24 cellular contexts compared by ENCODE assay signal in genomic region chr5:92081958-92082712, GRCh38.
DNase-seq lines count a peak whose midpoint lies in the region; ATAC-seq and TF ChIP-seq lines count a peak whose summit lies in the region.
"Had no signal": no experiment of that assay in that cellular context is flagged by ENCODE, and none has a peak within 500 bp of the region (broad histone marks: within the 10 kb centered on the region; RNA-seq: fewer than 3 reads in every experiment).

No MANE protein-coding gene starts in this region.

- H3F3A ChIP-seq in MM.1S (ENCODE audit: insufficient read depth, low read length) = no peaks in the 10 kb centered on the region

- H3K4me2 ChIP-seq in MM.1S (ENCODE audit: low read depth, low read length) = peak overlapping the region; percentile 5; the same call in 1 of the 2 replicates
- no peak overlapping the region for H3K4me2 ChIP-seq in mesenchymal stem cell (ENCODE audit: low read length, poor library complexity, severe bottlenecking)
- H3K4me2 ChIP-seq: smooth muscle cell had no signal

- H3K27me3 Mint-ChIP-seq in WTC11 (ENCODE audit: low read depth) (no peaks in the 10 kb centered on the region), T-helper 17 cell (no peaks in the 10 kb centered on the region)
- H3K27me3 Mint-ChIP-seq: activated B cell treated with CpG ODN at 0.5 μM for 24 hours; activated naive CD8-positive, alpha-beta T cell treated with anti-CD3 and anti-CD28 coated beads for 36 hours; B cell; effector memory CD8-positive, alpha-beta T cell had no signal

- H3K27ac Mint-ChIP-seq in WTC11 (peak overlapping the region; percentile 29; the same call in 1 of the 2 replicates), T-helper 17 cell (no peak overlapping the region)
- H3K27ac Mint-ChIP-seq: activated B cell treated with CpG ODN at 0.5 μM for 24 hours; activated naive CD8-positive, alpha-beta T cell treated with anti-CD3 and anti-CD28 coated beads for 36 hours; B cell; effector memory CD8-positive, alpha-beta T cell; T-helper 2 cell treated with Interferon-gamma antibody and Interleukin-4, amounts not matched to agents 5 μg/mL and 100 μg/mL, for 36 hours had no signal

- H3K4me1 Mint-ChIP-seq in WTC11 = no peaks in the 10 kb centered on the region
- H3K4me1 Mint-ChIP-seq in T-helper 17 cell = no peaks in the 10 kb centered on the region
- H3K4me1 Mint-ChIP-seq: activated B cell treated with CpG ODN at 0.5 μM for 24 hours; activated naive CD8-positive, alpha-beta T cell treated with anti-CD3 and anti-CD28 coated beads for 36 hours; B cell had no signal

- no peaks in the 10 kb centered on the region for H3K79me2 ChIP-seq in MM.1S (ENCODE audit: low read length)

- H2AFZ ChIP-seq in MM.1S (ENCODE audit: low read length) = peak overlapping the region; percentile 41
- no peak overlapping the region for H2AFZ ChIP-seq in mesenchymal stem cell (ENCODE audit: low read depth, low read length)

- no peaks in the 10 kb centered on the region for H3K9me2 ChIP-seq in MM.1S (replicated peaks; ENCODE audit: insufficient read depth, low read length)

- no peak overlapping the region for H2BK12ac ChIP-seq in mesenchymal stem cell (ENCODE audit: low read length in 2 of 2)

- peak; percentile 35 for DNase-seq in BE2C
- DNase-seq in MM.1S = peak; percentile 27
- DNase-seq in WTC11 (ENCODE audit: low spot score) = no peak
- no peak for DNase-seq in mesenchymal stem cell
- no peak for DNase-seq in T-helper 17 cell
- no peak for DNase-seq in dorsolateral prefrontal cortex
- no peak for DNase-seq in body of pancreas
- DNase-seq: activated B cell treated with CpG ODN at 0.5 μM for 24 hours; activated CD4-positive, alpha-beta T cell treated with anti-CD3 and anti-CD28 coated beads, Interleukin-2, amount 50 U/mL, for 4 hours; activated CD8-positive, alpha-beta memory T cell treated with anti-CD3 and anti-CD28 coated beads, Interleukin-2, amount 50 U/mL, for 48 hours; activated naive CD8-positive, alpha-beta T cell treated with anti-CD3 and anti-CD28 coated beads for 36 hours; Caco-2; effector memory CD8-positive, alpha-beta T cell; H7; NCI-H1694 treated with DMSO at 0.1 percent for 48 hours; occipital lobe; stimulated activated CD4-positive, alpha-beta T cell treated with anti-CD3 and anti-CD28 coated beads, Interleukin-4, amount 100 ng/mL, for 1 hour; stimulated activated naive CD4-positive, alpha-beta T cell treated with Interleukin-2 at 50 U/mL for 16 hours had no signal

- H3K27ac ChIP-seq in MM.1S (ENCODE audit: low read length) (no peak overlapping the region), mesenchymal stem cell (ENCODE audit: low read length, poor library complexity, severe bottlenecking) (no peak overlapping the region), dorsolateral prefrontal cortex (no peak overlapping the region), body of pancreas (no peak overlapping the region)
- H3K27ac ChIP-seq: esophagus muscularis mucosa, SJSA1 had no signal

- H3K23ac ChIP-seq in mesenchymal stem cell (ENCODE audit: low read length in 2 of 2) = no peak overlapping the region

- no peak overlapping the region for H3K18ac ChIP-seq in mesenchymal stem cell (ENCODE audit: low read depth in 1 of 2, low read length in 2 of 2)

- H4K8ac ChIP-seq in mesenchymal stem cell (ENCODE audit: low read length) = no peak overlapping the region

- no peak overlapping the region for H2BK120ac ChIP-seq in mesenchymal stem cell (ENCODE audit: low read depth, low read length)

- H2BK15ac ChIP-seq in mesenchymal stem cell (ENCODE audit: low read depth, poor library complexity, severe bottlenecking) = no peak overlapping the region

- intact Hi-C loops in dorsolateral prefrontal cortex (cut with DNase I) (no loop called here), body of pancreas (cut with DNase I) (no loop called here)

- no peak overlapping the region for H3K4me3 Mint-ChIP-seq in WTC11
- no peak overlapping the region for H3K4me3 Mint-ChIP-seq in T-helper 17 cell
- H3K4me3 Mint-ChIP-seq: activated B cell treated with CpG ODN at 0.5 μM for 24 hours; activated naive CD8-positive, alpha-beta T cell treated with anti-CD3 and anti-CD28 coated beads for 36 hours; B cell; effector memory CD8-positive, alpha-beta T cell; T-helper 2 cell treated with Interferon-gamma antibody and Interleukin-4, amounts not matched to agents 5 μg/mL and 100 μg/mL, for 36 hours had no signal

- H3K27me3 ChIP-seq in BE2C (no peaks in the 10 kb centered on the region), MM.1S (replicated peaks; ENCODE audit: insufficient read depth, low read length) (no peaks in the 10 kb centered on the region), mesenchymal stem cell (ENCODE audit: control insufficient read depth in 1 of 2, insufficient read depth in 1 of 2, low read length in 2 of 2) (no peaks in the 10 kb centered on the region), dorsolateral prefrontal cortex (no peaks in the 10 kb centered on the region), body of pancreas (no peaks in the 10 kb centered on the region)
- H3K27me3 ChIP-seq: esophagus muscularis mucosa, SJSA1 had no signal

- CTCF ChIA-PET in WTC11 (lab: Charles Lee) = no interaction called here

- TF ChIP-seq POLR2A in body of pancreas (IDR thresholded peaks at IDR 0.05) = no peak

- H3K4me3 ChIP-seq in BE2C (ENCODE audit: low read depth, low read length) (peak overlapping the region; percentile 60), MM.1S (ENCODE audit: low read length) (peak overlapping the region; percentile 23; the same call in 1 of the 2 replicates), mesenchymal stem cell (ENCODE audit: insufficient read depth in 1 of 2, low read depth in 1 of 2, low read length in 2 of 2) (peak overlapping the region in 1 of 2 experiments; percentile 53), dorsolateral prefrontal cortex (no peak overlapping the region), body of pancreas (no peak overlapping the region)
- H3K4me3 ChIP-seq: esophagus muscularis mucosa, SJSA1, smooth muscle cell had no signal

- POLR2A ChIA-PET in WTC11 (lab: Charles Lee) = no interaction called here

- no peak overlapping the region for H3K14ac ChIP-seq in mesenchymal stem cell (ENCODE audit: low read length in 2 of 2)

- H3K4me1 ChIP-seq in BE2C = peaks cover 8% of the 10 kb centered on the region; the same call in 1 of the 2 replicates
- H3K4me1 ChIP-seq in MM.1S (ENCODE audit: low read length) = no peaks in the 10 kb centered on the region
- no peaks in the 10 kb centered on the region for H3K4me1 ChIP-seq in mesenchymal stem cell (ENCODE audit: control insufficient read depth, insufficient read depth, low read depth, low read length)
- H3K4me1 ChIP-seq in body of pancreas = no peaks in the 10 kb centered on the region
- H3K4me1 ChIP-seq: Caco-2, esophagus muscularis mucosa, SJSA1 had no signal

- WGBS in mesenchymal stem cell = over 99% methylated on average over 5 of the region's 7 CpGs
- 32% methylated on average over 7 of the region's 7 CpGs for WGBS in body of pancreas, 2 donors

- H3K36me3 Mint-ChIP-seq in WTC11 (no peaks in the 10 kb centered on the region), T-helper 17 cell (ENCODE audit: low read depth) (no peaks in the 10 kb centered on the region)
- H3K36me3 Mint-ChIP-seq: activated naive CD8-positive, alpha-beta T cell treated with anti-CD3 and anti-CD28 coated beads for 36 hours had no signal

- H3K9me3 ChIP-seq in BE2C (no peaks in the 10 kb centered on the region), MM.1S (replicated peaks; ENCODE audit: insufficient read depth, low read length) (no peaks in the 10 kb centered on the region), mesenchymal stem cell (ENCODE audit: control insufficient read depth, low read length) (no peaks in the 10 kb centered on the region), T-helper 17 cell (ENCODE audit: control insufficient read depth, low read length, poor library complexity, severe bottlenecking) (no peaks in the 10 kb centered on the region), body of pancreas (no peaks in the 10 kb centered on the region)
- H3K9me3 ChIP-seq: Caco-2, esophagus muscularis mucosa, SJSA1 had no signal

- H2AK5ac ChIP-seq in mesenchymal stem cell (ENCODE audit: low read length, severe bottlenecking) = no peak overlapping the region

- H3K9ac ChIP-seq in MM.1S (ENCODE audit: low read length) = peak overlapping the region; percentile 15; the same call in 1 of the 2 replicates
- H3K9ac ChIP-seq in mesenchymal stem cell (ENCODE audit: low read length) = peak overlapping the region; percentile 27

- H4K20me1 ChIP-seq in MM.1S (ENCODE audit: insufficient read depth, low read length) = no peaks in the 10 kb centered on the region

- no peak overlapping the region for H2BK5ac ChIP-seq in mesenchymal stem cell (ENCODE audit: low read depth, low read length, poor library complexity, severe bottlenecking)

- TF ChIP-seq CTCF in BE2C (IDR thresholded peaks at IDR 0.05; ENCODE audit: low read depth, low read length) (no peak), MM.1S (IDR thresholded peaks at IDR 0.05; ENCODE audit: low read length) (no peak), WTC11 (IDR thresholded peaks at IDR 0.05) (no peak), dorsolateral prefrontal cortex (IDR thresholded peaks at IDR 0.05 in 54 of 56, conservative IDR thresholded peaks at IDR 0.05 in 2 of 56; ENCODE audit: low read depth in 1 of 56, partially characterized antibody in 56 of 56) (no peak), body of pancreas (IDR thresholded peaks at IDR 0.05) (no peak)

- H4K91ac ChIP-seq in mesenchymal stem cell (ENCODE audit: low read length) = no peak overlapping the region

- H3K9me3 Mint-ChIP-seq in WTC11 = no peaks in the 10 kb centered on the region

- H3K36me3 ChIP-seq in BE2C = no peaks in the 10 kb centered on the region
- no peaks in the 10 kb centered on the region for H3K36me3 ChIP-seq in MM.1S (replicated peaks; ENCODE audit: insufficient read depth, low read length)
- no peaks in the 10 kb centered on the region for H3K36me3 ChIP-seq in mesenchymal stem cell (ENCODE audit: control insufficient read depth in 1 of 2, insufficient read depth in 2 of 2, low read depth in 1 of 2, low read length in 2 of 2)
- no peaks in the 10 kb centered on the region for H3K36me3 ChIP-seq in body of pancreas (replicated peaks in 1 of 2; ENCODE audit: insufficient read depth in 1 of 2, low read depth in 2 of 2)
- H3K36me3 ChIP-seq: esophagus muscularis mucosa, SJSA1 had no signal

- no peak overlapping the region for H3K4ac ChIP-seq in mesenchymal stem cell (ENCODE audit: low read depth in 1 of 2, low read length in 2 of 2)

- ATAC-seq in WTC11 (no peak), T-helper 17 cell (no peak), GM19455 (IDR thresholded peaks at IDR 0.05; ENCODE audit: unreplicated experiment) (no peak), body of pancreas (no peak)
- ATAC-seq: effector memory CD8-positive, alpha-beta T cell had no signal

- H3K79me1 ChIP-seq in mesenchymal stem cell (replicated peaks; ENCODE audit: low read length, poor library complexity, severe bottlenecking) = no peaks in the 10 kb centered on the region

Comparison
In these comparisons a context has a peak if more than half of its experiments do, and no peak if none do; other contexts are left out.
1. DNase-seq: peak in BE2C (single experiment) and MM.1S (single experiment); none in WTC11 (single experiment), mesenchymal stem cell (single experiment), T-helper 17 cell (0 of 3), dorsolateral prefrontal cortex (0 of 10) and body of pancreas (0 of 4).
2. H3K4me3 ChIP-seq: peak in BE2C (single experiment) and MM.1S (single experiment); none in dorsolateral prefrontal cortex (0 of 59) and body of pancreas (0 of 2).